ENCODE assay signal across 28 cellular contexts in genomic region chr3:73437828-73438227, GRCh38.
A peak's percentile ranks its signal among the peaks of the same experiment; 100 is the strongest.
DNase-seq lines count a peak whose midpoint lies in the region; ATAC-seq and TF ChIP-seq lines count a peak whose summit lies in the region.
"Had no signal": no experiment of that assay in that cellular context is flagged by ENCODE, and none has a peak within 500 bp of the region (broad histone marks: within the 10 kb centered on the region; RNA-seq: fewer than 3 reads in every experiment).

No MANE protein-coding gene starts in this region.

- no peaks in the 10 kb centered on the region for H3K9me3 ChIP-seq in muscle layer of duodenum (ENCODE audit: control insufficient read depth in 1 of 2, low read length in 2 of 2)
- H3K9me3 ChIP-seq in tibial nerve = no peaks in the 10 kb centered on the region
- H3K9me3 ChIP-seq in body of pancreas = no peaks in the 10 kb centered on the region
- H3K9me3 ChIP-seq: Peyer's patch, prostate gland, upper lobe of right lung had no signal

- H3K36me3 ChIP-seq in muscle layer of duodenum (ENCODE audit: control insufficient read depth in 1 of 2, insufficient read depth in 2 of 2, low read length in 2 of 2) (no peaks in the 10 kb centered on the region), tibial nerve (no peaks in the 10 kb centered on the region), body of pancreas (replicated peaks in 1 of 2; ENCODE audit: insufficient read depth in 1 of 2, low read depth in 2 of 2) (no peaks in the 10 kb centered on the region)
- H3K36me3 ChIP-seq: Peyer's patch, prostate gland, upper lobe of right lung, WERI-Rb-1 had no signal

- TF ChIP-seq EP300 in tibial nerve (IDR thresholded peaks at IDR 0.05) = peak; percentile 70 to 77

- WGBS in tibial nerve, 2 donors = 32 to 38% methylated on average over 3 of the region's 3 CpGs
- 60 to 64% methylated on average over 3 of the region's 3 CpGs for WGBS in body of pancreas, 2 donors

- TF ChIP-seq POLR2A in tibial nerve (IDR thresholded peaks at IDR 0.05) = no peak
- TF ChIP-seq POLR2A in body of pancreas (IDR thresholded peaks at IDR 0.05) = no peak

- no peak for ATAC-seq in body of pancreas
- ATAC-seq in HG03378 (IDR thresholded peaks at IDR 0.05; ENCODE audit: unreplicated experiment) = no peak
- ATAC-seq: CD8-positive, alpha-beta T cell; naive thymus-derived CD4-positive, alpha-beta T cell; stimulated activated memory B cell treated with anti-CD40 and anti-IgM and Interleukin-4, amounts not matched to agents 10 μg/mL and 1 μg/mL and 100 μg/mL, for 72 hours; T-cell; upper lobe of right lung had no signal

- DNase-seq in NCI-H748 (lab: John Stamatoyannopoulos, UW; ENCODE audit: unreplicated experiment) (peak; percentile 3), NCI-H748 treated with DMSO at 0.1 percent for 48 hours (lab: John Stamatoyannopoulos, UW) (no peak), SK-MEL-5 (ENCODE audit: low read depth, low spot score) (peak; percentile 78), tibial nerve (ENCODE audit: low spot score in 2 of 2) (no peak), dermis blood vessel endothelial cell (no peak), body of pancreas (no peak)
- DNase-seq: 8988T; activated CD4-positive, alpha-beta T cell treated with anti-CD3 and anti-CD28 coated beads, Interleukin-2, amount 10 ng/mL, durations not matched to agents 24 days and 14 days; activated effector memory CD4-positive, alpha-beta T cell treated with Interleukin-2 at 50 U/mL for 16 hours; CD8-positive, alpha-beta T cell; EL; glutamatergic neuron; H7; mesendoderm; MM.1S; naive thymus-derived CD4-positive, alpha-beta T cell; NCI-H2029; NCI-H2227 treated with DMSO at 0.1 percent for 48 hours; NCI-H82; Peyer's patch; T-cell; upper lobe of right lung; WERI-Rb-1 had no signal

- in situ Hi-C loops in SK-MEL-5 (cut with HindIII; ENCODE audit: low pct_unique_long_range_greater_than_20kb, low sequenced_read_pairs) = no loop called here

- H3K4me1 ChIP-seq in muscle layer of duodenum (ENCODE audit: control insufficient read depth in 1 of 2, insufficient read depth in 2 of 2, low read length in 2 of 2) (peaks cover 0 to 37% of the 10 kb centered on the region in 2 donors), tibial nerve (peaks cover 0 to 35% (median 19%) of the 10 kb centered on the region in 4 donors), body of pancreas (no peaks in the 10 kb centered on the region)
- H3K4me1 ChIP-seq: upper lobe of right lung had no signal

- no peaks in the 10 kb centered on the region for H3K27me3 ChIP-seq in muscle layer of duodenum (ENCODE audit: low read depth, low read length)
- H3K27me3 ChIP-seq in tibial nerve = no peaks in the 10 kb centered on the region
- H3K27me3 ChIP-seq in body of pancreas = no peaks in the 10 kb centered on the region
- H3K27me3 ChIP-seq: Peyer's patch, upper lobe of right lung had no signal

- intact Hi-C loops in body of pancreas (cut with DNase I) = no loop called here

- H3K27ac ChIP-seq in muscle layer of duodenum (ENCODE audit: low read length) (peak overlapping the region; percentile 17), tibial nerve (peak overlapping the region in 3 of 4 donors; percentile 51 to 82 (median 81)), body of pancreas (no peak overlapping the region)
- H3K27ac ChIP-seq: KMS-11, Peyer's patch, prostate gland, upper lobe of right lung, WERI-Rb-1 had no signal

- H3K4me3 ChIP-seq in muscle layer of duodenum (ENCODE audit: low read depth in 1 of 2, low read length in 2 of 2) (no peak overlapping the region), tibial nerve (no peak overlapping the region), body of pancreas (no peak overlapping the region)
- H3K4me3 ChIP-seq: Peyer's patch, prostate gland, upper lobe of right lung had no signal

- TF ChIP-seq CTCF in tibial nerve (IDR thresholded peaks at IDR 0.05) = no peak
- TF ChIP-seq CTCF in body of pancreas (IDR thresholded peaks at IDR 0.05) = no peak

Comparison
In these comparisons a context has a peak if more than half of its experiments do, and no peak if none do; other contexts are left out.
1. DNase-seq: peak in NCI-H748 (single experiment) and SK-MEL-5 (single experiment); none in NCI-H748 treated with DMSO at 0.1 percent for 48 hours (single experiment), tibial nerve (0 of 2), dermis blood vessel endothelial cell (single experiment) and body of pancreas (0 of 4).
2. H3K27ac ChIP-seq: peak in muscle layer of duodenum (single experiment) and tibial nerve (3 of 4); none in body of pancreas (0 of 4).